Comparison of ENCODE assay signal across 8 cellular contexts in genomic region chr6:163427498-163428254, GRCh38. TPM values are rescaled to one million over a fixed set of nuclear protein-coding genes. Genes with fewer than 3 reads are reported as not detected.
DNase-seq lines count a peak whose midpoint lies in the region; ATAC-seq and TF ChIP-seq lines count a peak whose summit lies in the region.

No MANE protein-coding gene starts in this region.

- no peaks in the 10 kb centered on the region for H3K9me3 Mint-ChIP-seq in WTC11

- POLR2A ChIA-PET in WTC11 (lab: Charles Lee): interaction anchor here (0.6 kb wide), 1 partner anchor 15 kb away, joined by 3 read pairs; no protein-coding TSS in a partner anchor

- no peak overlapping the region for H2AFZ ChIP-seq in smooth muscle cell (ENCODE audit: low read depth)

- H3K9me3 ChIP-seq in RWPE2 (ENCODE audit: severe bottlenecking): no peaks in the 10 kb centered on the region
- H3K9me3 ChIP-seq in smooth muscle cell (replicated peaks; ENCODE audit: low read depth): no peaks in the 10 kb centered on the region

- H3K4me3 ChIP-seq in RWPE2 (ENCODE audit: severe bottlenecking): no peak overlapping the region
- no peak overlapping the region for H3K4me3 ChIP-seq in smooth muscle cell

- H3K27ac Mint-ChIP-seq in WTC11: no peak overlapping the region

- peak; percentile 68 for TF ChIP-seq CTCF in RWPE2 (IDR thresholded peaks at IDR 0.05; ENCODE audit: poor library complexity, severe bottlenecking)
- TF ChIP-seq CTCF in foreskin keratinocyte (conservative IDR thresholded peaks at IDR 0.05): peak; percentile 70
- TF ChIP-seq CTCF in smooth muscle cell (IDR thresholded peaks at IDR 0.05; ENCODE audit: borderline replicate concordance, insufficient read depth, poor library complexity, severe bottlenecking): peak; percentile 54
- TF ChIP-seq CTCF in WTC11 (IDR thresholded peaks at IDR 0.05): no peak

- H3K9ac ChIP-seq in smooth muscle cell (ENCODE audit: low read depth): no peak overlapping the region

- H3K27ac ChIP-seq in RWPE2 (ENCODE audit: poor library complexity, severe bottlenecking) (no peak overlapping the region), foreskin keratinocyte (no peak overlapping the region), smooth muscle cell (ENCODE audit: low read depth) (no peak overlapping the region)

- H3K36me3 Mint-ChIP-seq in WTC11: no peaks in the 10 kb centered on the region

- H3K4me1 Mint-ChIP-seq in WTC11: peaks cover 76% of the 10 kb centered on the region

- H3F3A ChIP-seq in smooth muscle cell (ENCODE audit: low read depth): no peaks in the 10 kb centered on the region

- no peaks in the 10 kb centered on the region for H3K27me3 Mint-ChIP-seq in WTC11 (ENCODE audit: low read depth)

- ATAC-seq in RWPE2 (ENCODE audit: low read depth) (peak; percentile 58), foreskin keratinocyte (peak; percentile 55), HG02623 (IDR thresholded peaks at IDR 0.05; ENCODE audit: unreplicated experiment) (no peak), WTC11 (no peak)

- H3K4me3 Mint-ChIP-seq in WTC11: no peak overlapping the region

- H3K79me2 ChIP-seq in smooth muscle cell (ENCODE audit: low read depth): peaks cover 100% of the 10 kb centered on the region

- 88% methylated on average over 6 of the region's 6 CpGs for WGBS in smooth muscle cell (ENCODE audit: low lambda C conversion rate)

- H3K4me1 ChIP-seq in RWPE2 (ENCODE audit: insufficient read depth, poor library complexity, severe bottlenecking): peaks cover 22% of the 10 kb centered on the region
- H3K4me1 ChIP-seq in foreskin keratinocyte: peaks cover 20% of the 10 kb centered on the region
- H3K4me1 ChIP-seq in smooth muscle cell (ENCODE audit: low read depth): peaks cover 31% of the 10 kb centered on the region

- CTCF ChIA-PET in WTC11 (lab: Charles Lee): interaction anchor here (2.4 kb wide), 1 partner anchor 127 kb away, joined by 13 read pairs; no protein-coding TSS in a partner anchor

- H3K27me3 ChIP-seq in RWPE2 (ENCODE audit: insufficient read depth, poor library complexity, severe bottlenecking) (no peaks in the 10 kb centered on the region), foreskin keratinocyte (no peaks in the 10 kb centered on the region), smooth muscle cell (ENCODE audit: low read depth) (no peaks in the 10 kb centered on the region)

- DNase-seq in NCI-H2196 (lab: John Stamatoyannopoulos, UW; ENCODE audit: unreplicated experiment) (peak; percentile 2), NCI-H2196 treated with DMSO at 0.1 percent for 48 hours (lab: John Stamatoyannopoulos, UW; ENCODE audit: unreplicated experiment) (no peak), RWPE2 (ENCODE audit: low spot score) (no peak), foreskin keratinocyte (peak in 1 of 2 donors; percentile 62), smooth muscle cell (lab: John Stamatoyannopoulos, UW; ENCODE audit: unreplicated experiment) (no peak), WTC11 (ENCODE audit: low spot score) (no peak)
- no peak for DNase-seq in activated naive CD4-positive, alpha-beta T cell treated with anti-CD3 and anti-CD28 coated beads, Interleukin-2, amount 50 U/mL, for 16 hours

- H4K20me1 ChIP-seq in smooth muscle cell (ENCODE audit: low read depth): peaks cover 100% of the 10 kb centered on the region

- H3K36me3 ChIP-seq in RWPE2 (ENCODE audit: low read depth): peaks cover 4% of the 10 kb centered on the region; the same call in 1 of the 2 replicates
- H3K36me3 ChIP-seq in smooth muscle cell (ENCODE audit: low read depth): no peaks in the 10 kb centered on the region

- H3K4me2 ChIP-seq in smooth muscle cell: peak overlapping the region; percentile 68

TF ChIP-seq in WTC11, 78 proteins besides CTCF, POLR2A, EP300 and RAD21:
- TF ChIP-seq NFATC4 (CRISPR knock-in tag; IDR thresholded peaks at IDR 0.05) (no peak), ZSCAN18 (CRISPR knock-in tag; IDR thresholded peaks at IDR 0.05) (no peak), ZNF532 (CRISPR knock-in tag; IDR thresholded peaks at IDR 0.05; ENCODE audit: borderline replicate concordance) (no peak), ZNF138 (CRISPR knock-in tag; conservative IDR thresholded peaks at IDR 0.05) (no peak), HMGA2 (CRISPR knock-in tag; IDR thresholded peaks at IDR 0.05) (no peak), SOX15 (CRISPR knock-in tag; IDR thresholded peaks at IDR 0.05) (no peak), ZBTB21 (CRISPR knock-in tag; IDR thresholded peaks at IDR 0.05; ENCODE audit: borderline replicate concordance) (no peak), ZNF671 (CRISPR knock-in tag; IDR thresholded peaks at IDR 0.05) (no peak)

RNA-seq across cellular contexts. Expression of gene QKI, which starts 13.2 kb away (rescaled TPM):
- total RNA-seq in foreskin keratinocyte (86.6 and 89.8 TPM in 2 replicates), smooth muscle cell (162 and 168 TPM in 2 replicates), WTC11 (2021) (134 to 145 TPM (median 138 TPM) in 3 replicates)
- polyA plus RNA-seq in foreskin keratinocyte (9.4 and 10.3 TPM in 2 replicates), smooth muscle cell (65.1 and 67.0 TPM in 2 replicates)

Comparison
In these comparisons a context has a peak if more than half of its experiments do, and no peak if none do; other contexts are left out.
1. ATAC-seq: peak in RWPE2 (single experiment) and foreskin keratinocyte (single experiment); none in HG02623 (single experiment) and WTC11 (single experiment).